18 cellular contexts compared by ENCODE assay signal in the genomic region with DNA sequence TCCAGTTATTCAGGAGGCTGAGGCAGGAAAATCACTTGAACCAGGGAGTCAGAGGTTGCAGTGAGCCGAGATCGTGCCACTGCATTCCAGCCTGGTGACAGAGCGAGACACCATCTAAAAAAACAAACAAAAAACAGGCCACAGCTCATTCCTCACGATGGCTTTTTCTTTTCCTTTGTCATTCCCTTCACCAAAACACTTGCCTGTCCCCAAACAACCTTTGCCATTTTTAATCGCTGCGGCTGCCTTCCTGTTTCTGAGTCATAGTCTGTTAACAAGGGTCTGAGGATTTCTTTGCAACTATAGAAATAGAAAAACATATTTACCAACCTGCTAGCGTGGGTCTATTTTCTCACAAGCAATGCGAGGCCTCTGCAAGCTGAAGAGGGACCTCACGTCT.
DNase-seq lines count a peak whose midpoint lies in the region; ATAC-seq, FAIRE-seq and TF ChIP-seq lines count a peak whose summit lies in the region.
"Had no signal": no experiment of that assay in that cellular context is flagged by ENCODE, and none has a peak within 500 bp of the region (broad histone marks: within the 10 kb centered on the region; RNA-seq: fewer than 3 reads in every experiment).

No MANE protein-coding gene starts in this region.

- peak; percentile 39; the same call in 1 of the 3 replicates for ATAC-seq in HepG2
- ATAC-seq: left ventricle myocardium superior, upper lobe of right lung had no signal

- POLR2A ChIA-PET in HepG2 (lab: Yijun Ruan, JAX), result no interaction called here
- POLR2A ChIA-PET in CD4-positive, alpha-beta memory T cell (lab: Charles Lee; ENCODE audit: partially characterized antibody), result no interaction called here

- peaks cover 0 to 6% of the 10 kb centered on the region in 2 donors for H3K27me3 Mint-ChIP-seq in CD4-positive, alpha-beta memory T cell

- DNase-seq in AG10803 (ENCODE audit: low read depth) (peak; percentile 12), LoVo (ENCODE audit: low spot score) (peak; percentile 26), bronchial epithelial cell (ENCODE audit: low read depth) (peak; percentile 57), HepG2 (ENCODE audit: low spot score) (peak; percentile 29), uterus (no peak), COR-L47 (lab: John Stamatoyannopoulos, UW) (no peak)
- no peak for DNase-seq in stimulated activated CD4-positive, alpha-beta T cell treated with anti-CD3 and anti-CD28 coated beads, Interleukin-12 subunit alpha, Interleukin-12 subunit beta, amount 100 ng/mL, for 4 hours
- no peak for DNase-seq in CD4-positive, alpha-beta memory T cell
- DNase-seq: activated CD8-positive, alpha-beta memory T cell treated with anti-CD3 and anti-CD28 coated beads, Interleukin-2, amount 50 U/mL, for 4 hours; activated naive CD8-positive, alpha-beta T cell treated with anti-CD3 and anti-CD28 coated beads, Interleukin-2, amount 10 ng/mL, durations not matched to agents 7 days and 5 days; head of caudate nucleus; left ventricle myocardium superior; NCI-H1417; NCI-H526 treated with DMSO at 0.1 percent for 48 hours; SHP77 treated with DMSO at 0.1 percent for 48 hours; upper lobe of right lung had no signal

- 0 out of 2 replicates have a peak overlapping the region, but pooled peaks have one; percentile 12 for H3K4me2 ChIP-seq in HepG2 (ENCODE audit: low read depth, low read length)

- H3K27me3 ChIP-seq in bronchial epithelial cell (ENCODE audit: control insufficient read depth, insufficient read depth, low read length) (no peaks in the 10 kb centered on the region), HepG2 (ENCODE audit: control insufficient read depth in 1 of 2, insufficient read depth in 2 of 2, low read length in 2 of 2) (peaks cover 0 to 12% of the 10 kb centered on the region in 2 experiments; a peak in 1 of 5 replicates), uterus (no peaks in the 10 kb centered on the region)
- H3K27me3 ChIP-seq in CD4-positive, alpha-beta memory T cell (ENCODE audit: insufficient read depth, low read length), result no peaks in the 10 kb centered on the region
- H3K27me3 ChIP-seq: upper lobe of right lung had no signal

- intact Hi-C loops in HepG2 (cut with micrococcal nuclease; ENCODE audit: unreplicated experiment), result no loop called here
- intact Hi-C loops in uterus (cut with DNase I; ENCODE audit: low total_unique reads), result no loop called here
- intact Hi-C loops in CD4-positive, alpha-beta memory T cell (cut with micrococcal nuclease), result no loop called here

- no TSS peak for BruUV-seq in HepG2 (replicated peaks; lab: Mats Ljungman, UMichigan)

- no peak overlapping the region for H3K4me3 ChIP-seq in AG10803 (ENCODE audit: low read length)
- no peak overlapping the region for H3K4me3 ChIP-seq in bronchial epithelial cell (ENCODE audit: low read depth, low read length)
- H3K4me3 ChIP-seq in HepG2 (replicated peaks in 1 of 3; ENCODE audit: insufficient read depth in 1 of 3, low read depth in 2 of 3, low read length in 3 of 3), result no peak overlapping the region
- no peak overlapping the region for H3K4me3 ChIP-seq in uterus
- no peak overlapping the region for H3K4me3 ChIP-seq in CD4-positive, alpha-beta memory T cell (ENCODE audit: low read length in 2 of 2)
- H3K4me3 ChIP-seq: upper lobe of right lung had no signal

- H3K36me3 ChIP-seq in bronchial epithelial cell (ENCODE audit: control insufficient read depth, insufficient read depth, low read length) (no peaks in the 10 kb centered on the region), HepG2 (replicated peaks in 1 of 2; ENCODE audit: control insufficient read depth in 1 of 2, insufficient read depth in 2 of 2, low read length in 2 of 2) (no peaks in the 10 kb centered on the region), uterus (no peaks in the 10 kb centered on the region)
- H3K36me3 ChIP-seq in CD4-positive, alpha-beta memory T cell (ENCODE audit: insufficient read depth, low read length), result no peaks in the 10 kb centered on the region
- H3K36me3 ChIP-seq: upper lobe of right lung had no signal

- H3K9me3 ChIP-seq in HepG2 (ENCODE audit: low read length) (peaks cover 3% of the 10 kb centered on the region), uterus (no peaks in the 10 kb centered on the region)
- H3K9me3 ChIP-seq in CD4-positive, alpha-beta memory T cell (ENCODE audit: control insufficient read depth in 1 of 2, low read length in 2 of 2), result no peaks in the 10 kb centered on the region
- H3K9me3 ChIP-seq: upper lobe of right lung had no signal

- under 1% methylated on average over 9 of the region's 9 CpGs for WGBS in HepG2 (ENCODE audit: low lambda C conversion rate)

- peaks cover 0 to under 1% (median 0%) of the 10 kb centered on the region in 8 donors for H3K9me3 Mint-ChIP-seq in CD4-positive, alpha-beta memory T cell
- H3K9me3 Mint-ChIP-seq: activated naive CD8-positive, alpha-beta T cell treated with anti-CD3 and anti-CD28 coated beads, Interleukin-2, amount 10 ng/mL, durations not matched to agents 7 days and 5 days had no signal

- H3K4me1 Mint-ChIP-seq in CD4-positive, alpha-beta memory T cell, result no peaks in the 10 kb centered on the region

- H3K4me1 ChIP-seq in HepG2 (ENCODE audit: insufficient read depth, low read length) (peaks cover 13% of the 10 kb centered on the region), uterus (no peaks in the 10 kb centered on the region)
- no peaks in the 10 kb centered on the region for H3K4me1 ChIP-seq in CD4-positive, alpha-beta memory T cell (ENCODE audit: insufficient read depth, low read length)
- H3K4me1 ChIP-seq: upper lobe of right lung had no signal

- H3K27ac ChIP-seq in HepG2 (ENCODE audit: extremely low read length, insufficient read depth, low read length), result no peak overlapping the region
- H3K27ac ChIP-seq in uterus, result no peak overlapping the region
- H3K27ac ChIP-seq in CD4-positive, alpha-beta memory T cell (ENCODE audit: low read depth, low read length), result no peak overlapping the region
- H3K27ac ChIP-seq: upper lobe of right lung had no signal

- H3K79me2 ChIP-seq in HepG2 (ENCODE audit: insufficient read depth, low read length), result no peaks in the 10 kb centered on the region

- TF ChIP-seq CTCF in AG10803 (conservative IDR thresholded peaks at IDR 0.05; ENCODE audit: low read length), result no peak
- no peak for TF ChIP-seq CTCF in bronchial epithelial cell (IDR thresholded peaks at IDR 0.05; ENCODE audit: insufficient read depth, low read length, severe bottlenecking)
- no peak for TF ChIP-seq CTCF in HepG2 (CRISPR knock-in tag; IDR thresholded peaks at IDR 0.05)
- no peak for TF ChIP-seq CTCF in uterus (IDR thresholded peaks at IDR 0.05)

- H3K27ac Mint-ChIP-seq in CD4-positive, alpha-beta memory T cell, result no peak overlapping the region
- H3K27ac Mint-ChIP-seq: activated naive CD8-positive, alpha-beta T cell treated with anti-CD3 and anti-CD28 coated beads, Interleukin-2, amount 10 ng/mL, durations not matched to agents 7 days and 5 days had no signal

- in situ Hi-C loops in HepG2 (cut with HindIII; ENCODE audit: extremely low pct_ligation_motif_present, low pct_unique_long_range_greater_than_20kb), result no loop called here

- no peaks in the 10 kb centered on the region for H3K36me3 Mint-ChIP-seq in CD4-positive, alpha-beta memory T cell
- H3K36me3 Mint-ChIP-seq: activated naive CD8-positive, alpha-beta T cell treated with anti-CD3 and anti-CD28 coated beads, Interleukin-2, amount 10 ng/mL, durations not matched to agents 7 days and 5 days had no signal

- TF ChIP-seq EP300 in HepG2 (IDR thresholded peaks at IDR 0.05; ENCODE audit: low read depth in 2 of 2, low read length in 2 of 2) (no peak), HepG2 (CRISPR knock-in tag; IDR thresholded peaks at IDR 0.05; ENCODE audit: borderline replicate concordance) (no peak)

- TF ChIP-seq RAD21 in HepG2 (CRISPR knock-in tag; IDR thresholded peaks at IDR 0.05), result no peak

- no peaks in the 10 kb centered on the region for H4K20me1 ChIP-seq in HepG2 (ENCODE audit: insufficient read depth, low read length)

- H3K9ac ChIP-seq in HepG2 (ENCODE audit: insufficient read depth, low read depth, low read length), result no peak overlapping the region

- H2AFZ ChIP-seq in HepG2 (ENCODE audit: low read length), result no peak overlapping the region

- no peak for TF ChIP-seq POLR2A in HepG2 (IDR thresholded peaks at IDR 0.05; ENCODE audit: insufficient read depth in 1 of 2, low read depth in 2 of 2, low read length in 2 of 2)
- no peak for TF ChIP-seq POLR2A in uterus (IDR thresholded peaks at IDR 0.05)

- CTCF ChIA-PET in HepG2 (lab: Yijun Ruan, JAX; ENCODE audit: low intra/inter-chr PET ratio, low total read pairs), result no interaction called here
- CTCF ChIA-PET in CD4-positive, alpha-beta memory T cell (lab: Charles Lee; ENCODE audit: partially characterized antibody), result no interaction called here

- FAIRE-seq in bronchial epithelial cell (lab: Jason Lieb, UNC) (no peak), HepG2 (lab: Jason Lieb, UNC) (no peak)
- FAIRE-seq: GM18507, H54 had no signal

- no peak overlapping the region for H3K4me3 Mint-ChIP-seq in CD4-positive, alpha-beta memory T cell
- H3K4me3 Mint-ChIP-seq: activated naive CD8-positive, alpha-beta T cell treated with anti-CD3 and anti-CD28 coated beads, Interleukin-2, amount 10 ng/mL, durations not matched to agents 7 days and 5 days had no signal

TF ChIP-seq in HepG2, 621 proteins besides CTCF, POLR2A, EP300 and RAD21 (continues in another document):
- TF ChIP-seq, protein P1, sequence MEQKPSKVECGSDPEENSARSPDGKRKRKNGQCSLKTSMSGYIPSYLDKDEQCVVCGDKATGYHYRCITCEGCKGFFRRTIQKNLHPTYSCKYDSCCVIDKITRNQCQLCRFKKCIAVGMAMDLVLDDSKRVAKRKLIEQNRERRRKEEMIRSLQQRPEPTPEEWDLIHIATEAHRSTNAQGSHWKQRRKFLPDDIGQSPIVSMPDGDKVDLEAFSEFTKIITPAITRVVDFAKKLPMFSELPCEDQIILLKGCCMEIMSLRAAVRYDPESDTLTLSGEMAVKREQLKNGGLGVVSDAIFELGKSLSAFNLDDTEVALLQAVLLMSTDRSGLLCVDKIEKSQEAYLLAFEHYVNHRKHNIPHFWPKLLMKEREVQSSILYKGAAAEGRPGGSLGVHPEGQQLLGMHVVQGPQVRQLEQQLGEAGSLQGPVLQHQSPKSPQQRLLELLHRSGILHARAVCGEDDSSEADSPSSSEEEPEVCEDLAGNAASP (CRISPR knock-in tag; IDR thresholded peaks at IDR 0.05; ENCODE audit: borderline replicate concordance), result peak; percentile 48; the same call in 1 of the 2 replicates
- peak; percentile 57 for TF ChIP-seq TEAD3 (CRISPR knock-in tag; optimal IDR thresholded peaks at IDR 0.05; ENCODE audit: borderline replicate concordance)
- TF ChIP-seq ZNF333 (CRISPR knock-in tag; IDR thresholded peaks at IDR 0.05; ENCODE audit: borderline replicate concordance), result no peak
- TF ChIP-seq SOX5 (CRISPR knock-in tag; IDR thresholded peaks at IDR 0.05; ENCODE audit: borderline replicate concordance), result peak; percentile 53; the same call in 1 of the 2 replicates
- no peak for TF ChIP-seq SOX13 (IDR thresholded peaks at IDR 0.05)
- peak in 1 of 2 experiments; percentile 3; a peak in 1 of 4 replicates for TF ChIP-seq SOX13 (CRISPR knock-in tag; conservative IDR thresholded peaks at IDR 0.05 in 1 of 2, IDR thresholded peaks at IDR 0.05 in 1 of 2)

Comparison
In these comparisons a context has a peak if more than half of its experiments do, and no peak if none do; other contexts are left out.
1. DNase-seq: peak in AG10803 (single experiment), LoVo (single experiment), bronchial epithelial cell (single experiment) and HepG2 (single experiment); none in stimulated activated CD4-positive, alpha-beta T cell treated with anti-CD3 and anti-CD28 coated beads, Interleukin-12 subunit alpha, Interleukin-12 subunit beta, amount 100 ng/mL, for 4 hours (single experiment), uterus (0 of 2), CD4-positive, alpha-beta memory T cell (0 of 5) and COR-L47 (single experiment).